In the genomic region with DNA sequence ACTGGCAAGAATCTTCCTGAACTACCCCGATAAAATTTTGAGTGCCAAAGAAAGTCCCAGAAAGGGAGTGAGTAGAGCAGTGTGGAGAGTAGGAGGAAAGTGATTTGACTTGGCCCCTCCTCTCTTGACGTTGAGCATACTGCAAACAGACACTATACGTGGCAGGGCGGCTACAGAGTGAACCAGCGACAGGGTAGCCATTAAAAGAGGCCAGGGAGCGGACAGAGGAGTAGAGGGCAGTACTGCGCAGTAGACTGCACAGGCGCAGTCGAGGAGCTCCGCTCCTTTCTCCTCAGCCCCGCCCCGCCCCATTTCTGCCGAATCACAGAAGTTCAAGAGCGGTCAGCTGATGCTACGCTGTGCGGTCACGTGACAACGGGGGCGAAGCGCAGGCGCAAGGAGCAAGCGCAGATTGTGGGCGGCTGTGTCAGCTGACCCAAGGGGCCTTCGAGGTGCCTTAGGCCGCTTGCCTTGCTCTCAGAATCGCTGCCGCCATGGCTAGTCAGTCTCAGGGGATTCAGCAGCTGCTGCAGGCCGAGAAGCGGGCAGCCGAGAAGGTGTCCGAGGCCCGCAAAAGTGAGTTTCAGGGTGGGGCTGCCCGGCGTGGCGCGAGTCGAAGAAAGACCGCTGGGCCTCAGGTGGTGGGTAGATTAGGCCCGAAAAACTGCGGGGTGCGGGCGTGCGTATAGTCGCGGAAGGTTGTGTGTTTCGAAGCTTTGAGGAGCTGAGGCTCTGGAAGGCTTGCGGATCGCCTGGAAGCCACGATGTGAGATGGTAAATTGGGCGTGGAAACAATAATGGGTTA, we compare ENCODE assay signal across 1 cellular context.
TF ChIP-seq lines count a peak whose summit lies in the region.

A gene with protein sequence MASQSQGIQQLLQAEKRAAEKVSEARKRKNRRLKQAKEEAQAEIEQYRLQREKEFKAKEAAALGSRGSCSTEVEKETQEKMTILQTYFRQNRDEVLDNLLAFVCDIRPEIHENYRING (plus strand): TSS at position 425 of the 805 bp plus-strand sequence. CDS start 70 bp downstream, at position 495.

TF ChIP-seq in K562, 482 proteins besides CTCF, POLR2A, EP300 and RAD21 (continued from another document and continues in another):
- TF ChIP-seq, protein P1, sequence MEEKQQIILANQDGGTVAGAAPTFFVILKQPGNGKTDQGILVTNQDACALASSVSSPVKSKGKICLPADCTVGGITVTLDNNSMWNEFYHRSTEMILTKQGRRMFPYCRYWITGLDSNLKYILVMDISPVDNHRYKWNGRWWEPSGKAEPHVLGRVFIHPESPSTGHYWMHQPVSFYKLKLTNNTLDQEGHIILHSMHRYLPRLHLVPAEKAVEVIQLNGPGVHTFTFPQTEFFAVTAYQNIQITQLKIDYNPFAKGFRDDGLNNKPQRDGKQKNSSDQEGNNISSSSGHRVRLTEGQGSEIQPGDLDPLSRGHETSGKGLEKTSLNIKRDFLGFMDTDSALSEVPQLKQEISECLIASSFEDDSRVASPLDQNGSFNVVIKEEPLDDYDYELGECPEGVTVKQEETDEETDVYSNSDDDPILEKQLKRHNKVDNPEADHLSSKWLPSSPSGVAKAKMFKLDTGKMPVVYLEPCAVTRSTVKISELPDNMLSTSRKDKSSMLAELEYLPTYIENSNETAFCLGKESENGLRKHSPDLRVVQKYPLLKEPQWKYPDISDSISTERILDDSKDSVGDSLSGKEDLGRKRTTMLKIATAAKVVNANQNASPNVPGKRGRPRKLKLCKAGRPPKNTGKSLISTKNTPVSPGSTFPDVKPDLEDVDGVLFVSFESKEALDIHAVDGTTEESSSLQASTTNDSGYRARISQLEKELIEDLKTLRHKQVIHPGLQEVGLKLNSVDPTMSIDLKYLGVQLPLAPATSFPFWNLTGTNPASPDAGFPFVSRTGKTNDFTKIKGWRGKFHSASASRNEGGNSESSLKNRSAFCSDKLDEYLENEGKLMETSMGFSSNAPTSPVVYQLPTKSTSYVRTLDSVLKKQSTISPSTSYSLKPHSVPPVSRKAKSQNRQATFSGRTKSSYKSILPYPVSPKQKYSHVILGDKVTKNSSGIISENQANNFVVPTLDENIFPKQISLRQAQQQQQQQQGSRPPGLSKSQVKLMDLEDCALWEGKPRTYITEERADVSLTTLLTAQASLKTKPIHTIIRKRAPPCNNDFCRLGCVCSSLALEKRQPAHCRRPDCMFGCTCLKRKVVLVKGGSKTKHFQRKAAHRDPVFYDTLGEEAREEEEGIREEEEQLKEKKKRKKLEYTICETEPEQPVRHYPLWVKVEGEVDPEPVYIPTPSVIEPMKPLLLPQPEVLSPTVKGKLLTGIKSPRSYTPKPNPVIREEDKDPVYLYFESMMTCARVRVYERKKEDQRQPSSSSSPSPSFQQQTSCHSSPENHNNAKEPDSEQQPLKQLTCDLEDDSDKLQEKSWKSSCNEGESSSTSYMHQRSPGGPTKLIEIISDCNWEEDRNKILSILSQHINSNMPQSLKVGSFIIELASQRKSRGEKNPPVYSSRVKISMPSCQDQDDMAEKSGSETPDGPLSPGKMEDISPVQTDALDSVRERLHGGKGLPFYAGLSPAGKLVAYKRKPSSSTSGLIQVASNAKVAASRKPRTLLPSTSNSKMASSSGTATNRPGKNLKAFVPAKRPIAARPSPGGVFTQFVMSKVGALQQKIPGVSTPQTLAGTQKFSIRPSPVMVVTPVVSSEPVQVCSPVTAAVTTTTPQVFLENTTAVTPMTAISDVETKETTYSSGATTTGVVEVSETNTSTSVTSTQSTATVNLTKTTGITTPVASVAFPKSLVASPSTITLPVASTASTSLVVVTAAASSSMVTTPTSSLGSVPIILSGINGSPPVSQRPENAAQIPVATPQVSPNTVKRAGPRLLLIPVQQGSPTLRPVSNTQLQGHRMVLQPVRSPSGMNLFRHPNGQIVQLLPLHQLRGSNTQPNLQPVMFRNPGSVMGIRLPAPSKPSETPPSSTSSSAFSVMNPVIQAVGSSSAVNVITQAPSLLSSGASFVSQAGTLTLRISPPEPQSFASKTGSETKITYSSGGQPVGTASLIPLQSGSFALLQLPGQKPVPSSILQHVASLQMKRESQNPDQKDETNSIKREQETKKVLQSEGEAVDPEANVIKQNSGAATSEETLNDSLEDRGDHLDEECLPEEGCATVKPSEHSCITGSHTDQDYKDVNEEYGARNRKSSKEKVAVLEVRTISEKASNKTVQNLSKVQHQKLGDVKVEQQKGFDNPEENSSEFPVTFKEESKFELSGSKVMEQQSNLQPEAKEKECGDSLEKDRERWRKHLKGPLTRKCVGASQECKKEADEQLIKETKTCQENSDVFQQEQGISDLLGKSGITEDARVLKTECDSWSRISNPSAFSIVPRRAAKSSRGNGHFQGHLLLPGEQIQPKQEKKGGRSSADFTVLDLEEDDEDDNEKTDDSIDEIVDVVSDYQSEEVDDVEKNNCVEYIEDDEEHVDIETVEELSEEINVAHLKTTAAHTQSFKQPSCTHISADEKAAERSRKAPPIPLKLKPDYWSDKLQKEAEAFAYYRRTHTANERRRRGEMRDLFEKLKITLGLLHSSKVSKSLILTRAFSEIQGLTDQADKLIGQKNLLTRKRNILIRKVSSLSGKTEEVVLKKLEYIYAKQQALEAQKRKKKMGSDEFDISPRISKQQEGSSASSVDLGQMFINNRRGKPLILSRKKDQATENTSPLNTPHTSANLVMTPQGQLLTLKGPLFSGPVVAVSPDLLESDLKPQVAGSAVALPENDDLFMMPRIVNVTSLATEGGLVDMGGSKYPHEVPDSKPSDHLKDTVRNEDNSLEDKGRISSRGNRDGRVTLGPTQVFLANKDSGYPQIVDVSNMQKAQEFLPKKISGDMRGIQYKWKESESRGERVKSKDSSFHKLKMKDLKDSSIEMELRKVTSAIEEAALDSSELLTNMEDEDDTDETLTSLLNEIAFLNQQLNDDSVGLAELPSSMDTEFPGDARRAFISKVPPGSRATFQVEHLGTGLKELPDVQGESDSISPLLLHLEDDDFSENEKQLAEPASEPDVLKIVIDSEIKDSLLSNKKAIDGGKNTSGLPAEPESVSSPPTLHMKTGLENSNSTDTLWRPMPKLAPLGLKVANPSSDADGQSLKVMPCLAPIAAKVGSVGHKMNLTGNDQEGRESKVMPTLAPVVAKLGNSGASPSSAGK (IDR thresholded peaks at IDR 0.05), result peak; percentile 91
- TF ChIP-seq FOXJ3 (CRISPR knock-in tag; IDR thresholded peaks at IDR 0.05), result no peak
- TF ChIP-seq, protein P2, sequence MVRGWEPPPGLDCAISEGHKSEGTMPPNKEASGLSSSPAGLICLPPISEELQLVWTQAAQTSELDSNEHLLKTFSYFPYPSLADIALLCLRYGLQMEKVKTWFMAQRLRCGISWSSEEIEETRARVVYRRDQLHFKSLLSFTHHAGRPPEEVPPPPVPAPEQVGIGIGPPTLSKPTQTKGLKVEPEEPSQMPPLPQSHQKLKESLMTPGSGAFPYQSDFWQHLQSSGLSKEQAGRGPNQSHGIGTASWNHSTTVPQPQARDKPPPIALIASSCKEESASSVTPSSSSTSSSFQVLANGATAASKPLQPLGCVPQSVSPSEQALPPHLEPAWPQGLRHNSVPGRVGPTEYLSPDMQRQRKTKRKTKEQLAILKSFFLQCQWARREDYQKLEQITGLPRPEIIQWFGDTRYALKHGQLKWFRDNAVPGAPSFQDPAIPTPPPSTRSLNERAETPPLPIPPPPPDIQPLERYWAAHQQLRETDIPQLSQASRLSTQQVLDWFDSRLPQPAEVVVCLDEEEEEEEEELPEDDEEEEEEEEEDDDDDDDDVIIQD (CRISPR knock-in tag; IDR thresholded peaks at IDR 0.05), result no peak
- TF ChIP-seq SIRT6 (IDR thresholded peaks at IDR 0.05; ENCODE audit: low read depth, low read length), result no peak
- TF ChIP-seq, protein P3, sequence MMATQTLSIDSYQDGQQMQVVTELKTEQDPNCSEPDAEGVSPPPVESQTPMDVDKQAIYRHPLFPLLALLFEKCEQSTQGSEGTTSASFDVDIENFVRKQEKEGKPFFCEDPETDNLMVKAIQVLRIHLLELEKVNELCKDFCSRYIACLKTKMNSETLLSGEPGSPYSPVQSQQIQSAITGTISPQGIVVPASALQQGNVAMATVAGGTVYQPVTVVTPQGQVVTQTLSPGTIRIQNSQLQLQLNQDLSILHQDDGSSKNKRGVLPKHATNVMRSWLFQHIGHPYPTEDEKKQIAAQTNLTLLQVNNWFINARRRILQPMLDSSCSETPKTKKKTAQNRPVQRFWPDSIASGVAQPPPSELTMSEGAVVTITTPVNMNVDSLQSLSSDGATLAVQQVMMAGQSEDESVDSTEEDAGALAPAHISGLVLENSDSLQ (IDR thresholded peaks at IDR 0.05), result no peak; the same call in 1 of the 2 replicates
- peak; percentile 81 for TF ChIP-seq ZNF23 (CRISPR knock-in tag; IDR thresholded peaks at IDR 0.05)
- no peak for TF ChIP-seq FOSL1 (tag; conservative IDR thresholded peaks at IDR 0.05)
- TF ChIP-seq MCM2 (IDR thresholded peaks at IDR 0.05; ENCODE audit: low read depth), result no peak
- TF ChIP-seq, protein P4, sequence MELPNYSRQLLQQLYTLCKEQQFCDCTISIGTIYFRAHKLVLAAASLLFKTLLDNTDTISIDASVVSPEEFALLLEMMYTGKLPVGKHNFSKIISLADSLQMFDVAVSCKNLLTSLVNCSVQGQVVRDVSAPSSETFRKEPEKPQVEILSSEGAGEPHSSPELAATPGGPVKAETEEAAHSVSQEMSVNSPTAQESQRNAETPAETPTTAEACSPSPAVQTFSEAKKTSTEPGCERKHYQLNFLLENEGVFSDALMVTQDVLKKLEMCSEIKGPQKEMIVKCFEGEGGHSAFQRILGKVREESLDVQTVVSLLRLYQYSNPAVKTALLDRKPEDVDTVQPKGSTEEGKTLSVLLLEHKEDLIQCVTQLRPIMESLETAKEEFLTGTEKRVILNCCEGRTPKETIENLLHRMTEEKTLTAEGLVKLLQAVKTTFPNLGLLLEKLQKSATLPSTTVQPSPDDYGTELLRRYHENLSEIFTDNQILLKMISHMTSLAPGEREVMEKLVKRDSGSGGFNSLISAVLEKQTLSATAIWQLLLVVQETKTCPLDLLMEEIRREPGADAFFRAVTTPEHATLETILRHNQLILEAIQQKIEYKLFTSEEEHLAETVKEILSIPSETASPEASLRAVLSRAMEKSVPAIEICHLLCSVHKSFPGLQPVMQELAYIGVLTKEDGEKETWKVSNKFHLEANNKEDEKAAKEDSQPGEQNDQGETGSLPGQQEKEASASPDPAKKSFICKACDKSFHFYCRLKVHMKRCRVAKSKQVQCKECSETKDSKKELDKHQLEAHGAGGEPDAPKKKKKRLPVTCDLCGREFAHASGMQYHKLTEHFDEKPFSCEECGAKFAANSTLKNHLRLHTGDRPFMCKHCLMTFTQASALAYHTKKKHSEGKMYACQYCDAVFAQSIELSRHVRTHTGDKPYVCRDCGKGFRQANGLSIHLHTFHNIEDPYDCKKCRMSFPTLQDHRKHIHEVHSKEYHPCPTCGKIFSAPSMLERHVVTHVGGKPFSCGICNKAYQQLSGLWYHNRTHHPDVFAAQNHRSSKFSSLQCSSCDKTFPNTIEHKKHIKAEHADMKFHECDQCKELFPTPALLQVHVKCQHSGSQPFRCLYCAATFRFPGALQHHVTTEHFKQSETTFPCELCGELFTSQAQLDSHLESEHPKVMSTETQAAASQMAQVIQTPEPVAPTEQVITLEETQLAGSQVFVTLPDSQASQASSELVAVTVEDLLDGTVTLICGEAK (IDR thresholded peaks at IDR 0.05), result no peak; the same call in 1 of the 2 replicates
- TF ChIP-seq, protein P4 (CRISPR knock-in tag; IDR thresholded peaks at IDR 0.05), result no peak
- TF ChIP-seq, protein P5, sequence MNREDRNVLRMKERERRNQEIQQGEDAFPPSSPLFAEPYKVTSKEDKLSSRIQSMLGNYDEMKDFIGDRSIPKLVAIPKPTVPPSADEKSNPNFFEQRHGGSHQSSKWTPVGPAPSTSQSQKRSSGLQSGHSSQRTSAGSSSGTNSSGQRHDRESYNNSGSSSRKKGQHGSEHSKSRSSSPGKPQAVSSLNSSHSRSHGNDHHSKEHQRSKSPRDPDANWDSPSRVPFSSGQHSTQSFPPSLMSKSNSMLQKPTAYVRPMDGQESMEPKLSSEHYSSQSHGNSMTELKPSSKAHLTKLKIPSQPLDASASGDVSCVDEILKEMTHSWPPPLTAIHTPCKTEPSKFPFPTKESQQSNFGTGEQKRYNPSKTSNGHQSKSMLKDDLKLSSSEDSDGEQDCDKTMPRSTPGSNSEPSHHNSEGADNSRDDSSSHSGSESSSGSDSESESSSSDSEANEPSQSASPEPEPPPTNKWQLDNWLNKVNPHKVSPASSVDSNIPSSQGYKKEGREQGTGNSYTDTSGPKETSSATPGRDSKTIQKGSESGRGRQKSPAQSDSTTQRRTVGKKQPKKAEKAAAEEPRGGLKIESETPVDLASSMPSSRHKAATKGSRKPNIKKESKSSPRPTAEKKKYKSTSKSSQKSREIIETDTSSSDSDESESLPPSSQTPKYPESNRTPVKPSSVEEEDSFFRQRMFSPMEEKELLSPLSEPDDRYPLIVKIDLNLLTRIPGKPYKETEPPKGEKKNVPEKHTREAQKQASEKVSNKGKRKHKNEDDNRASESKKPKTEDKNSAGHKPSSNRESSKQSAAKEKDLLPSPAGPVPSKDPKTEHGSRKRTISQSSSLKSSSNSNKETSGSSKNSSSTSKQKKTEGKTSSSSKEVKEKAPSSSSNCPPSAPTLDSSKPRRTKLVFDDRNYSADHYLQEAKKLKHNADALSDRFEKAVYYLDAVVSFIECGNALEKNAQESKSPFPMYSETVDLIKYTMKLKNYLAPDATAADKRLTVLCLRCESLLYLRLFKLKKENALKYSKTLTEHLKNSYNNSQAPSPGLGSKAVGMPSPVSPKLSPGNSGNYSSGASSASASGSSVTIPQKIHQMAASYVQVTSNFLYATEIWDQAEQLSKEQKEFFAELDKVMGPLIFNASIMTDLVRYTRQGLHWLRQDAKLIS (CRISPR knock-in tag; IDR thresholded peaks at IDR 0.05), result no peak
- no peak for TF ChIP-seq KDM1A (IDR thresholded peaks at IDR 0.05)
- no peak for TF ChIP-seq ZNF197 (CRISPR knock-in tag; IDR thresholded peaks at IDR 0.05; ENCODE audit: low read depth)
- no peak for TF ChIP-seq EWSR1 (IDR thresholded peaks at IDR 0.05; ENCODE audit: borderline replicate concordance, low read depth, partially characterized antibody)
- no peak for TF ChIP-seq NCOA6 (IDR thresholded peaks at IDR 0.05)
